Comparison of ENCODE assay signal across 1 cellular context in genomic region chr1:201565024-201565730, GRCh38.
TF ChIP-seq lines count a peak whose summit lies in the region.

No MANE protein-coding gene starts in this region.

TF ChIP-seq in IMR-90, 13 proteins besides CTCF, POLR2A, EP300 and RAD21:
- no peak for TF ChIP-seq MAZ (IDR thresholded peaks at IDR 0.05; ENCODE audit: borderline replicate concordance, low read depth, low read length)
- TF ChIP-seq FOS (IDR thresholded peaks at IDR 0.05; ENCODE audit: low read depth, low read length): no peak
- TF ChIP-seq CHD1 (IDR thresholded peaks at IDR 0.05; ENCODE audit: low read depth, low read length): no peak
- TF ChIP-seq MAFK (IDR thresholded peaks at IDR 0.05; ENCODE audit: low read depth, low read length): no peak
- no peak for TF ChIP-seq RCOR1 (IDR thresholded peaks at IDR 0.05; ENCODE audit: insufficient replicate concordance, low read length)
- no peak for TF ChIP-seq NFE2L2 (IDR thresholded peaks at IDR 0.05; ENCODE audit: low read depth, low read length)
- TF ChIP-seq RFX5 (IDR thresholded peaks at IDR 0.05; ENCODE audit: low read depth, low read length): no peak
- TF ChIP-seq MXI1 (IDR thresholded peaks at IDR 0.05; ENCODE audit: borderline replicate concordance, low read depth, low read length): no peak
- no peak for TF ChIP-seq CEBPB (IDR thresholded peaks at IDR 0.05; ENCODE audit: low read depth, low read length)
- no peak for TF ChIP-seq SMC3 (IDR thresholded peaks at IDR 0.05; ENCODE audit: low read depth, low read length)
- TF ChIP-seq USF2 (IDR thresholded peaks at IDR 0.05; ENCODE audit: low read depth, low read length): no peak
- TF ChIP-seq, protein P1, sequence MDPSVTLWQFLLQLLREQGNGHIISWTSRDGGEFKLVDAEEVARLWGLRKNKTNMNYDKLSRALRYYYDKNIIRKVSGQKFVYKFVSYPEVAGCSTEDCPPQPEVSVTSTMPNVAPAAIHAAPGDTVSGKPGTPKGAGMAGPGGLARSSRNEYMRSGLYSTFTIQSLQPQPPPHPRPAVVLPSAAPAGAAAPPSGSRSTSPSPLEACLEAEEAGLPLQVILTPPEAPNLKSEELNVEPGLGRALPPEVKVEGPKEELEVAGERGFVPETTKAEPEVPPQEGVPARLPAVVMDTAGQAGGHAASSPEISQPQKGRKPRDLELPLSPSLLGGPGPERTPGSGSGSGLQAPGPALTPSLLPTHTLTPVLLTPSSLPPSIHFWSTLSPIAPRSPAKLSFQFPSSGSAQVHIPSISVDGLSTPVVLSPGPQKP (IDR thresholded peaks at IDR 0.05; ENCODE audit: borderline replicate concordance, low read depth, low read length): no peak
- TF ChIP-seq BHLHE40 (IDR thresholded peaks at IDR 0.05; ENCODE audit: low read depth, low read length): no peak
TF ChIP-seq in IMR-90: peak in this region for 0.
